In genomic region chr9:129759804-129760502, GRCh38 we compare ENCODE assay signal across 27 cellular contexts. TPM values are rescaled to one million over a fixed set of nuclear protein-coding genes. Genes with fewer than 3 reads are reported as not detected.
DNase-seq lines count a peak whose midpoint lies in the region; ATAC-seq, FAIRE-seq and TF ChIP-seq lines count a peak whose summit lies in the region.
"Had no signal": no experiment of that assay in that cellular context is flagged by ENCODE, and none has a peak within 500 bp of the region (broad histone marks: within the 10 kb centered on the region; RNA-seq: fewer than 3 reads in every experiment).

No MANE protein-coding gene starts in this region.

- 13% methylated on average over 13 of the region's 13 CpGs for WGBS in K562 (ENCODE audit: insufficient coverage, low coverage, missing lambda C conversion rate)
- no CpG with 5 or more reads among the region's 13 CpGs for WGBS in neuronal stem cell (ENCODE audit: extremely low coverage in 2 of 2, insufficient read length in 2 of 2, insufficient replicate concordance in 1 of 2), 2 donors

- TF ChIP-seq EP300 in K562 (IDR thresholded peaks at IDR 0.05; ENCODE audit: low read length), result 0 out of 2 replicates have a peak, but pooled peaks have one; percentile 20

- no peak for TF ChIP-seq POLR2A in K562 (conservative IDR thresholded peaks at IDR 0.05)

- H3K27ac Mint-ChIP-seq in type B pancreatic cell, result peak overlapping the region; percentile 29
- H3K27ac Mint-ChIP-seq in osteocyte (ENCODE audit: unreplicated experiment), result no peak overlapping the region

- H3K27me3 Mint-ChIP-seq in type B pancreatic cell, result no peaks in the 10 kb centered on the region
- no peaks in the 10 kb centered on the region for H3K27me3 Mint-ChIP-seq in osteocyte (ENCODE audit: unreplicated experiment)

- H3K14ac ChIP-seq in neuronal stem cell (ENCODE audit: low read length), result no peak overlapping the region

- H3K4me1 ChIP-seq in K562 (replicated peaks in 1 of 2; ENCODE audit: control insufficient read depth in 2 of 2, insufficient read depth in 2 of 2, low read length in 2 of 2), result peaks cover 23 to 26% of the 10 kb centered on the region in 2 experiments
- peaks cover 0 to 4% of the 10 kb centered on the region in 2 donors for H3K4me1 ChIP-seq in neuronal stem cell (ENCODE audit: control insufficient read depth in 2 of 2, insufficient read depth in 1 of 2, low read depth in 1 of 2, low read length in 2 of 2)

- H2BK15ac ChIP-seq in neuronal stem cell (ENCODE audit: low read length), result no peak overlapping the region

- no peak overlapping the region for H4K91ac ChIP-seq in neuronal stem cell (ENCODE audit: low read depth, low read length, poor library complexity)

- peaks cover 10 to 15% of the 10 kb centered on the region in 2 experiments; a peak in 4 of 5 replicates for H3K27me3 ChIP-seq in K562 (ENCODE audit: control insufficient read depth in 2 of 2, insufficient read depth in 2 of 2, low read length in 2 of 2)
- H3K27me3 ChIP-seq in neuronal stem cell (ENCODE audit: control insufficient read depth in 3 of 3, insufficient read depth in 3 of 3, low read depth in 1 of 3, low read length in 3 of 3), result peaks cover 0 to 18% (median 0%) of the 10 kb centered on the region in 3 experiments

- H3K9ac ChIP-seq in K562 (ENCODE audit: insufficient read depth in 1 of 2, low read depth in 2 of 2, low read length in 2 of 2), result peak overlapping the region in 1 of 2 experiments; percentile 74; a peak in 1 of 4 replicates
- H3K9ac ChIP-seq in neuronal stem cell (ENCODE audit: low read depth, low read length, poor library complexity), result no peak overlapping the region

- H3K4ac ChIP-seq in neuronal stem cell (ENCODE audit: low read length), result no peak overlapping the region

- no peaks in the 10 kb centered on the region for H3K36me3 Mint-ChIP-seq in type B pancreatic cell
- no peaks in the 10 kb centered on the region for H3K36me3 Mint-ChIP-seq in osteocyte (ENCODE audit: unreplicated experiment)
- H3K36me3 Mint-ChIP-seq: CD4-positive, CD25-positive, alpha-beta regulatory T cell had no signal

- in situ Hi-C loops in K562 (cut with MboI), result no loop called here

- no peaks in the 10 kb centered on the region for H3K36me3 ChIP-seq in K562 (ENCODE audit: control insufficient read depth, insufficient read depth, low read length)
- H3K36me3 ChIP-seq in neuronal stem cell (replicated peaks in 1 of 2; ENCODE audit: control insufficient read depth in 2 of 2, insufficient read depth in 2 of 2, low read length in 2 of 2), result no peaks in the 10 kb centered on the region

- H2AFZ ChIP-seq in K562 (ENCODE audit: low read depth, low read length) (0 out of 2 replicates have a peak overlapping the region, but pooled peaks have one; percentile 7), neuronal stem cell (ENCODE audit: low read length) (no peak overlapping the region)

- TF ChIP-seq CTCF in K562 (IDR thresholded peaks at IDR 0.05 in 2 of 3, conservative IDR thresholded peaks at IDR 0.05 in 1 of 3; ENCODE audit: insufficient read depth in 2 of 3, low read depth in 1 of 3, low read length in 3 of 3), result 0 out of 6 replicates have a peak, but pooled peaks of 1 of the 3 experiments have one; percentile 0
- TF ChIP-seq CTCF in type B pancreatic cell (conservative IDR thresholded peaks at IDR 0.05), result no peak
- no peak for TF ChIP-seq CTCF in osteocyte (IDR thresholded peaks at IDR 0.05)

- CTCF ChIA-PET in K562 (lab: Yijun Ruan, JAX; ENCODE audit: low intra/inter-chr PET ratio), result no interaction called here

- POLR2A ChIA-PET in K562 (lab: Yijun Ruan, JAX), result interaction anchor here (0.6 to 1.5 kb wide), 6 partner anchors 10 to 263 kb away, joined by 3 to 6 read pairs (median 4); no protein-coding TSS in a partner anchor

- no peak overlapping the region for H2BK12ac ChIP-seq in neuronal stem cell (ENCODE audit: low read length)

- H3K9me3 ChIP-seq in K562 (replicated peaks; ENCODE audit: control insufficient read depth, insufficient read depth, low read depth, low read length) (no peaks in the 10 kb centered on the region), neuronal stem cell (replicated peaks in 1 of 2; ENCODE audit: control insufficient read depth in 2 of 2, insufficient read depth in 1 of 2, low read depth in 1 of 2, low read length in 2 of 2) (no peaks in the 10 kb centered on the region)

- intact Hi-C loops in Right ventricle myocardium superior (cut with DNase I), result no loop called here
- intact Hi-C loops in left cardiac atrium (cut with DNase I), result no loop called here
- intact Hi-C loops in K562 (cut with micrococcal nuclease), result loop anchor here (1.0 kb wide), 1 partner anchor 18 kb away; no protein-coding TSS in a partner anchor

- peak overlapping the region; percentile 32 for H3K18ac ChIP-seq in neuronal stem cell (ENCODE audit: low read length)

- H3K9me1 ChIP-seq in K562 (ENCODE audit: control insufficient read depth, insufficient read depth, low read length), result no peaks in the 10 kb centered on the region

- no peak overlapping the region for H3K23ac ChIP-seq in neuronal stem cell (ENCODE audit: low read depth, low read length, poor library complexity)

- no TSS peak for BruUV-seq in K562 (replicated peaks; lab: Mats Ljungman, UMichigan)

- H2BK120ac ChIP-seq in neuronal stem cell (ENCODE audit: low read depth, low read length), result no peak overlapping the region

- peak; percentile 3 for ATAC-seq in Right ventricle myocardium superior (ENCODE audit: poor library complexity)
- ATAC-seq in left cardiac atrium, result no peak
- ATAC-seq in K562, result peak; percentile 57
- no peak for ATAC-seq in stimulated activated naive CD8-positive, alpha-beta T cell treated with anti-CD3 and anti-CD28 coated beads, Interleukin-15, Interleukin-2, amounts not matched to agents 100 U/mL and 50 U/mL, for 24 hours
- ATAC-seq: Panc1 had no signal

- 0 out of 2 replicates have a peak, but pooled peaks cover 5% of the 10 kb centered on the region for H4K20me1 ChIP-seq in K562 (replicated peaks; ENCODE audit: control insufficient read depth, insufficient read depth, low read length)

- H3K4me2 ChIP-seq in K562 (ENCODE audit: insufficient read depth, low read length) (no peak overlapping the region), neuronal stem cell (ENCODE audit: insufficient read depth, low read length, poor library complexity, severe bottlenecking) (no peak overlapping the region)

- no peak overlapping the region for H2BK5ac ChIP-seq in neuronal stem cell (ENCODE audit: low read length)

- H3K9me3 Mint-ChIP-seq in type B pancreatic cell (no peaks in the 10 kb centered on the region), osteocyte (ENCODE audit: unreplicated experiment) (no peaks in the 10 kb centered on the region)

- H3K4me3 Mint-ChIP-seq in type B pancreatic cell, result no peak overlapping the region
- H3K4me3 Mint-ChIP-seq in osteocyte (ENCODE audit: unreplicated experiment), result no peak overlapping the region
- H3K4me3 Mint-ChIP-seq: CD4-positive, CD25-positive, alpha-beta regulatory T cell had no signal

- H3K79me2 ChIP-seq in K562 (ENCODE audit: control insufficient read depth, insufficient read depth, low read length), result no peaks in the 10 kb centered on the region

- FAIRE-seq in K562 (lab: Jason Lieb, UNC), result no peak
- FAIRE-seq: GM18507 had no signal

- no peaks in the 10 kb centered on the region for H3K79me1 ChIP-seq in neuronal stem cell (ENCODE audit: low read depth, low read length)

- H2AK5ac ChIP-seq in neuronal stem cell (ENCODE audit: low read depth, low read length), result no peak overlapping the region

- H4K8ac ChIP-seq in neuronal stem cell (ENCODE audit: low read depth, low read length), result no peak overlapping the region

- peaks cover 27% of the 10 kb centered on the region for H3K4me1 Mint-ChIP-seq in type B pancreatic cell (ENCODE audit: unreplicated experiment)
- H3K4me1 Mint-ChIP-seq in osteocyte (ENCODE audit: unreplicated experiment), result peaks cover 29% of the 10 kb centered on the region

- DNase-seq in Right ventricle myocardium superior, result no peak
- no peak for DNase-seq in left cardiac atrium
- peak in 2 of 4 experiments; percentile 32 to 43 for DNase-seq in K562 (ENCODE audit: extremely low read depth in 1 of 4, low spot score in 3 of 4)
- DNase-seq in neuronal stem cell (ENCODE audit: low spot score), result no peak
- DNase-seq in type B pancreatic cell (ENCODE audit: extremely low spot score, unreplicated experiment), result no peak
- no peak for DNase-seq in osteocyte (ENCODE audit: extremely low spot score, unreplicated experiment)
- DNase-seq in stimulated activated naive CD8-positive, alpha-beta T cell treated with anti-CD3 and anti-CD28 coated beads, Interleukin-15, Interleukin-2, amounts not matched to agents 100 U/mL and 50 U/mL, for 24 hours, result no peak
- no peak for DNase-seq in GDM1 (lab: John Stamatoyannopoulos, UW)
- DNase-seq: 8988T; ACHN; CD4-positive, CD25-positive, alpha-beta regulatory T cell; DMS153; H7; Karpas-422; NCI-H1092; NCI-H1417 treated with DMSO at 0.1 percent for 48 hours; NCI-H1694 treated with DMSO at 0.1 percent for 48 hours; NCI-H2081; NCI-H2171; NCI-H226; NCI-H510A; NCI-H69; SIG-M5 had no signal

- no peak for TF ChIP-seq RAD21 in K562 (CRISPR knock-in tag; conservative IDR thresholded peaks at IDR 0.05 in 1 of 2, IDR thresholded peaks at IDR 0.05 in 1 of 2)

- H3K4me3 ChIP-seq in K562 (no peak overlapping the region), neuronal stem cell (ENCODE audit: low read length in 2 of 2) (no peak overlapping the region)

- H3K27ac ChIP-seq in K562 (ENCODE audit: extremely low read depth, low read depth, low read length), result no peak overlapping the region
- H3K27ac ChIP-seq in neuronal stem cell (replicated peaks; ENCODE audit: low read length), result no peak overlapping the region
- H3K27ac ChIP-seq: HL-60, RWPE1 had no signal

RNA-seq across cellular contexts. Expression of gene PTGES, which starts 7.1 kb away (rescaled TPM):
- total RNA-seq in Right ventricle myocardium superior, result 4.5 TPM
- 1 to 10 TPM; 4.5 to 7.9 TPM for total RNA-seq in left cardiac atrium
- total RNA-seq in K562 (2011; cell fraction: chromatin; rRNA removed; ENCODE audit: low replicate concordance), result 0.28 TPM in 1 of 2 replicates, not detected in the other
- not detected in 2 replicates for total RNA-seq in K562 (2011; cell fraction: nucleolus; rRNA removed)
- total RNA-seq in K562 (2011; cell fraction: nucleoplasm; rRNA removed), result 0.22 TPM in 1 of 2 replicates, not detected in the other
- 0.08 TPM in 1 of 2 replicates, not detected in the other for total RNA-seq in K562 (2014; rRNA removed)
- total RNA-seq in K562 (2014; rRNA removed; fragmentation: Illumina TruSeq; extraction: Trizol), result not detected in 2 replicates
- not detected in 2 replicates for total RNA-seq in K562 (2015; rRNA removed; fragmentation: Illumina TruSeq; extraction: Trizol)
- total RNA-seq in K562 (2021), result not detected in 2 replicates
- polyA plus RNA-seq in K562 (2011; rRNA removed), result 0.05 and 0.13 TPM in 2 replicates
- 0.21 and 0.25 TPM in 2 replicates for polyA plus RNA-seq in K562 (2011; cell fraction: cytosol; rRNA removed)
- polyA plus RNA-seq in K562 (2011; cell fraction: nucleus; rRNA removed), result 0.07 TPM in 1 of 2 replicates, not detected in the other
- 0.10 and 0.30 TPM in 2 replicates for polyA plus RNA-seq in K562 (2012)
- polyA plus RNA-seq in K562 (2014; fragmentation: Illumina TruSeq; extraction: Trizol), result 0.11 TPM in 1 of 2 replicates, not detected in the other
- not detected for polyA plus RNA-seq in K562 (2014; fragmentation: Nextera tagmentation; extraction: Ambion mirVana)
- polyA plus RNA-seq in K562 (2014; rRNA removed), result not detected in 2 replicates
- polyA minus RNA-seq in K562 (2011; rRNA and poly(A)+ RNA removed), result 0.09 and 0.18 TPM in 2 replicates
- polyA minus RNA-seq in K562 (2011; cell fraction: cytosol; rRNA and poly(A)+ RNA removed), result 0.76 and 1.2 TPM in 2 replicates
- 0.33 and 0.40 TPM in 2 replicates for polyA minus RNA-seq in K562 (2011; cell fraction: nucleus; rRNA and poly(A)+ RNA removed)
- polyA plus RNA-seq in neuronal stem cell (2013, experiment 1 of 2), result 4.1 TPM
- polyA plus RNA-seq in neuronal stem cell (2013, experiment 2 of 2), result 4.1 TPM
- 29.1 and 67.1 TPM in 2 replicates for total RNA-seq in type B pancreatic cell (ENCODE audit: low replicate concordance)
- total RNA-seq in osteocyte, result 0.83 and 0.94 TPM in 2 replicates
- total RNA-seq: CD4-positive, CD25-positive, alpha-beta regulatory T cell had no signal

RNA-seq across cellular contexts. Expression of gene TOR1B, which starts 43.0 kb away (rescaled TPM):
- total RNA-seq in Right ventricle myocardium superior (10.0 TPM), left cardiac atrium (10 to 100 TPM; 11.6 to 12.7 TPM), K562 (2014; rRNA removed) (21.5 and 24.5 TPM in 2 replicates), K562 (2014; rRNA removed; fragmentation: Illumina TruSeq; extraction: Trizol) (23.4 and 23.9 TPM in 2 replicates), K562 (2015; rRNA removed; fragmentation: Illumina TruSeq; extraction: Trizol) (23.7 and 25.4 TPM in 2 replicates), K562 (2021) (28.6 and 28.7 TPM in 2 replicates), type B pancreatic cell (ENCODE audit: low replicate concordance) (19.4 and 23.5 TPM in 2 replicates), osteocyte (32.1 and 32.7 TPM in 2 replicates)
- 77.2 and 131 TPM in 2 replicates for total RNA-seq in K562 (2011; cell fraction: chromatin; rRNA removed; ENCODE audit: low replicate concordance)
- total RNA-seq in K562 (2011; cell fraction: nucleolus; rRNA removed), result 102 and 116 TPM in 2 replicates
- total RNA-seq in K562 (2011; cell fraction: nucleoplasm; rRNA removed), result 91.4 and 101 TPM in 2 replicates
- polyA plus RNA-seq in K562 (2011; rRNA removed) (28.9 and 36.5 TPM in 2 replicates), K562 (2014; fragmentation: Illumina TruSeq; extraction: Trizol) (24.6 and 27.0 TPM in 2 replicates), K562 (2014; fragmentation: Nextera tagmentation; extraction: Ambion mirVana) (1 to 10 TPM; 4.2 to 6.9 TPM), K562 (2014; rRNA removed) (28.1 and 29.2 TPM in 2 replicates)
- polyA plus RNA-seq in K562 (2011; cell fraction: cytosol; rRNA removed), result 28.1 and 29.3 TPM in 2 replicates
- polyA plus RNA-seq in K562 (2011; cell fraction: nucleus; rRNA removed), result 23.9 and 27.6 TPM in 2 replicates
- polyA plus RNA-seq in K562 (2012), result 19.3 and 22.5 TPM in 2 replicates
- polyA minus RNA-seq in K562 (2011; rRNA and poly(A)+ RNA removed), result 27.4 and 40.5 TPM in 2 replicates
- polyA minus RNA-seq in K562 (2011; cell fraction: cytosol; rRNA and poly(A)+ RNA removed), result 11.3 and 14.8 TPM in 2 replicates
- 19.0 and 21.8 TPM in 2 replicates for polyA minus RNA-seq in K562 (2011; cell fraction: nucleus; rRNA and poly(A)+ RNA removed)
- polyA plus RNA-seq in neuronal stem cell (2013, experiment 1 of 2), result 7.8 TPM
- 9.0 TPM for polyA plus RNA-seq in neuronal stem cell (2013, experiment 2 of 2)

Comparison
In these comparisons a context has a peak if more than half of its experiments do, and no peak if none do; other contexts are left out.
1. ATAC-seq: peak in Right ventricle myocardium superior (single experiment) and K562 (single experiment); none in left cardiac atrium (0 of 2) and stimulated activated naive CD8-positive, alpha-beta T cell treated with anti-CD3 and anti-CD28 coated beads, Interleukin-15, Interleukin-2, amounts not matched to agents 100 U/mL and 50 U/mL, for 24 hours (single experiment).